Comparison of ENCODE assay signal across 9 cellular contexts in the genomic region with DNA sequence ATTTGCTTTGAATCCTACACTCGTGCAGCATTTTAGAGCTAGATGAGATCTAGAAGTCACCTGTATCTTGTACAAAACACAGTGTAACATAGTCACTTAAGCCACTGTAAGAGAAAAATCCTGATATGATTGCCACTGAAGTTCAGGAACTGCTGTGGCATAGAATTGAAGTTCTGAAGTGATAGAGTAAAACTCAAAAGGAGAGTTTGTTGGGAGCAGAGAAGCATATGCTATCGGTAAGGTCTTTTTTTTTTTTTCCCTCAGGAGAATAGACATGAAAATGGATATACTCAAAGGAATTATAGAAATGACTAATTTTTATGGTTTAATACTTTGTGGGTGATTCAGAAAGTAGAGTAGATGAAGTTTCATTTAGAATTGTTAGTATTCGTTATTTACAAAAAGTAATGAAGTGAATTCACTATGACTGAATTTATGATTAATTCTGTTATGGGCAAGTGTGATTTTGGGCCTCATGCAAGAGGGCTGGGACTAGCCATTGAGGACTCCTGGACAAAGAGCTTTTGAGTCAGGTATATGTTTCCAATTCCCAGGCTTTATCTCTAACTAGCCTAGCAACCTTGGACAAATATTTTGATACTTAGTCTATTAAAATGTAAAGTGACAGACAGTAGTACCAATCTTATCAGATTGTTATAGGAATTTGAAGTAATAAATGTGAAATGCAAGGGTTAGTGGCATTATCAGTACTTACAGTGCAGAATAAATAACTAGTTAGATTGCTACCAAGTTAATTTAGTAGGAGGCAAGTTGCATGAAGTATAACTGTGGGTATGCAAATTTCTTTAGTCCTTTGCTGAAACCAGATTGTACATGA. TPM values are rescaled to one million over a fixed set of nuclear protein-coding genes. Genes with fewer than 3 reads are reported as not detected.
DNase-seq lines count a peak whose midpoint lies in the region; ATAC-seq and TF ChIP-seq lines count a peak whose summit lies in the region.
"Had no signal": no experiment of that assay in that cellular context is flagged by ENCODE, and none has a peak within 500 bp of the region (broad histone marks: within the 10 kb centered on the region; RNA-seq: fewer than 3 reads in every experiment).

No MANE protein-coding gene starts in this region.

- no peak overlapping the region for H3K27ac Mint-ChIP-seq in endothelial cell (ENCODE audit: unreplicated experiment)
- H3K27ac Mint-ChIP-seq in natural killer cell treated with Interleukin-12 subunit alpha and Interleukin-12 subunit beta and Interleukin-15 and Interleukin-18, amount 100 ng/mL, for 72 hours, result no peak overlapping the region
- H3K27ac Mint-ChIP-seq: activated CD4-positive, alpha-beta T cell treated with anti-CD3 and anti-CD28 coated beads, Interleukin-2, amount 10 ng/mL, durations not matched to agents 24 days and 14 days had no signal

- no peak for ATAC-seq in natural killer cell treated with Interleukin-12 subunit alpha and Interleukin-12 subunit beta and Interleukin-15 and Interleukin-18, amount 100 ng/mL, for 72 hours
- ATAC-seq in GM19324 (IDR thresholded peaks at IDR 0.05; ENCODE audit: low FRiP score, unreplicated experiment), result no peak

- no peaks in the 10 kb centered on the region for H3K9me3 Mint-ChIP-seq in endothelial cell (ENCODE audit: unreplicated experiment)
- H3K9me3 Mint-ChIP-seq in natural killer cell treated with Interleukin-12 subunit alpha and Interleukin-12 subunit beta and Interleukin-15 and Interleukin-18, amount 100 ng/mL, for 72 hours, result no peaks in the 10 kb centered on the region
- H3K9me3 Mint-ChIP-seq: activated CD4-positive, alpha-beta T cell treated with anti-CD3 and anti-CD28 coated beads, Interleukin-2, amount 10 ng/mL, durations not matched to agents 24 days and 14 days had no signal

- peaks cover 13% of the 10 kb centered on the region for H3K4me1 Mint-ChIP-seq in endothelial cell (ENCODE audit: unreplicated experiment)
- peaks cover 4 to 11% of the 10 kb centered on the region in 2 donors for H3K4me1 Mint-ChIP-seq in natural killer cell treated with Interleukin-12 subunit alpha and Interleukin-12 subunit beta and Interleukin-15 and Interleukin-18, amount 100 ng/mL, for 72 hours (ENCODE audit: low read depth in 2 of 2)

- H3K36me3 Mint-ChIP-seq in endothelial cell (ENCODE audit: low read depth, unreplicated experiment), result no peaks in the 10 kb centered on the region
- H3K36me3 Mint-ChIP-seq in natural killer cell treated with Interleukin-12 subunit alpha and Interleukin-12 subunit beta and Interleukin-15 and Interleukin-18, amount 100 ng/mL, for 72 hours, result no peaks in the 10 kb centered on the region

- TF ChIP-seq CTCF in GM12864 (IDR thresholded peaks at IDR 0.05; ENCODE audit: low read depth, low read length, missing control alignments), result no peak
- TF ChIP-seq CTCF in endothelial cell (IDR thresholded peaks at IDR 0.05; ENCODE audit: unreplicated experiment), result no peak

- DNase-seq in GM12864 (ENCODE audit: low read depth) (no peak), NCI-H526 (lab: John Stamatoyannopoulos, UW) (peak; percentile 0 to 28), endothelial cell (ENCODE audit: low spot score) (no peak), renal cortical epithelial cell (ENCODE audit: low read depth) (peak; percentile 16)
- DNase-seq in natural killer cell treated with Interleukin-12 subunit alpha and Interleukin-12 subunit beta and Interleukin-15 and Interleukin-18, amount 100 ng/mL, for 72 hours (ENCODE audit: low spot score), result no peak
- DNase-seq in activated CD4-positive, alpha-beta T cell treated with anti-CD3 and anti-CD28 coated beads for 1 hour, result no peak
- DNase-seq: activated CD4-positive, alpha-beta T cell treated with anti-CD3 and anti-CD28 coated beads, Interleukin-2, amount 10 ng/mL, durations not matched to agents 24 days and 14 days; amniotic stem cell had no signal

- peak overlapping the region; percentile 6 for H3K4me3 Mint-ChIP-seq in endothelial cell (ENCODE audit: unreplicated experiment)
- H3K4me3 Mint-ChIP-seq in natural killer cell treated with Interleukin-12 subunit alpha and Interleukin-12 subunit beta and Interleukin-15 and Interleukin-18, amount 100 ng/mL, for 72 hours, result no peak overlapping the region
- H3K4me3 Mint-ChIP-seq: activated CD4-positive, alpha-beta T cell treated with anti-CD3 and anti-CD28 coated beads, Interleukin-2, amount 10 ng/mL, durations not matched to agents 24 days and 14 days had no signal

- H3K4me3 ChIP-seq in GM12864 (ENCODE audit: low read depth, low read length), result peak overlapping the region; percentile 21; the same call in 1 of the 2 replicates

- peaks cover 2% of the 10 kb centered on the region for H3K27me3 Mint-ChIP-seq in endothelial cell (ENCODE audit: unreplicated experiment)
- H3K27me3 Mint-ChIP-seq in natural killer cell treated with Interleukin-12 subunit alpha and Interleukin-12 subunit beta and Interleukin-15 and Interleukin-18, amount 100 ng/mL, for 72 hours, result peaks cover 0 to 7% of the 10 kb centered on the region in 2 donors

RNA-seq across cellular contexts. Expression of gene KCTD3, which starts 3.1 kb away (rescaled TPM):
- total RNA-seq in endothelial cell (ENCODE audit: unreplicated experiment) (32.9 TPM), renal cortical epithelial cell (65.5 and 97.6 TPM in 2 replicates)
- 1 to 10 TPM; 5.6 to 6.1 TPM for total RNA-seq in natural killer cell treated with Interleukin-12 subunit alpha and Interleukin-12 subunit beta and Interleukin-15 and Interleukin-18, amount 100 ng/mL, for 72 hours

Comparison
In these comparisons a context has a peak if more than half of its experiments do, and no peak if none do; other contexts are left out.
1. DNase-seq: peak in NCI-H526 (2 of 2) and renal cortical epithelial cell (single experiment); none in GM12864 (single experiment), endothelial cell (single experiment), natural killer cell treated with Interleukin-12 subunit alpha and Interleukin-12 subunit beta and Interleukin-15 and Interleukin-18, amount 100 ng/mL, for 72 hours (single experiment) and activated CD4-positive, alpha-beta T cell treated with anti-CD3 and anti-CD28 coated beads for 1 hour (single experiment).